In the genomic region with DNA sequence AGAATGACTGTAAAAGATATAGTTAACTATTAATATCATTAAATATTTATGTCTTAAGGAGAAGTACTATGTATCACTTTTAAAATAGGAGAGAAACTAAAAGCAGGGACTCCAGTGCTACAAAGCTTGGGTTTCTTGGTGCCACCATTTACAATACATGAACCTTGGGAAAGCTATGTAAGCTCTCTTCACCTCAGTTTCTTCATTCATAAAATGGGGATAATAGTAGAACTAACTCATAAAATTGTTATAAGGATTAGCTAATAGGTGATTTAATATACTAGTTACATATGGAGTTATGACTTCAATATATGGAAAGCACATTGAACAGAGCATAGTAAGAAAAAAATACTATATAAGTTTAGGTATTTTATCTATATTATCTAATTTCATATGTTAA, we compare ENCODE assay signal across 41 cellular contexts. TPM values are rescaled to one million over a fixed set of nuclear protein-coding genes. Genes with fewer than 3 reads are reported as not detected.
"Had no signal": no experiment of that assay in that cellular context is flagged by ENCODE, and none has a peak within 500 bp of the region (broad histone marks: within the 10 kb centered on the region; RNA-seq: fewer than 3 reads in every experiment).

No MANE protein-coding gene starts in this region.

- H3K4me3 Mint-ChIP-seq: activated naive CD4-positive, alpha-beta T cell treated with anti-CD3 and anti-CD28 coated beads for 36 hours; activated naive CD4-positive, alpha-beta T cell treated with anti-CD3 and anti-CD28 coated beads, Interleukin-2, amount 10 ng/mL, durations not matched to agents 7 days and 5 days; activated naive CD4-positive, alpha-beta T cell treated with anti-CD3 and anti-CD28 coated beads, Interleukin-2, amount 50 U/mL, for 24 hours; activated naive CD8-positive, alpha-beta T cell; activated naive CD8-positive, alpha-beta T cell treated with anti-CD3 and anti-CD28 coated beads for 36 hours; activated naive CD8-positive, alpha-beta T cell treated with anti-CD3 and anti-CD28 coated beads, Interleukin-2, amount 10 ng/mL, durations not matched to agents 7 days and 5 days; activated naive CD8-positive, alpha-beta T cell treated with anti-CD3 and anti-CD28 coated beads, Interleukin-2, amount 50 U/mL, for 24 hours; activated T-cell treated with anti-CD3 and anti-CD28 coated beads, Interleukin-2, amount 50 U/mL, for 24 hours; activated T-cell treated with anti-CD3 and anti-CD28 coated beads, Interleukin-2, amount 50 U/mL, for 4 hours; activated T-cell treated with anti-CD3 and anti-CD28 coated beads, Interleukin-2, amount 50 U/mL, for 72 hours; activated T-helper 1 cell treated with anti-CD3 and anti-CD28 coated beads, Interleukin-12 subunit alpha, Interleukin-12 subunit beta, Interleukin-2, Interleukin-4 antibody, amounts not matched to agents 30 ng/mL and 10 ng/mL and 1 ng/mL, durations not matched to agents 14 hours and 24 hours and 36 hours; activated T-helper 17 cell treated with anti-CD3 and anti-CD28 coated beads, Interleukin-2, amount 50 U/mL, for 72 hours; brain; central memory CD8-positive, alpha-beta T cell had no signal

- DNase-seq: activated effector memory CD4-positive, alpha-beta T cell treated with anti-CD3 and anti-CD28 coated beads, Interleukin-2, amount 50 U/mL, for 16 hours; activated effector memory CD4-positive, alpha-beta T cell treated with Interleukin-2 at 50 U/mL for 16 hours; activated gamma-delta T cell; activated gamma-delta T cell treated with Interleukin-2 at 50 U/mL for 16 hours; activated naive CD4-positive, alpha-beta T cell; activated naive CD4-positive, alpha-beta T cell treated with anti-CD3 and anti-CD28 coated beads for 36 hours; activated naive CD4-positive, alpha-beta T cell treated with anti-CD3 and anti-CD28 coated beads, Interleukin-2, amount 10 ng/mL, durations not matched to agents 7 days and 5 days; activated naive CD4-positive, alpha-beta T cell treated with anti-CD3 and anti-CD28 coated beads, Interleukin-2, amount 50 U/mL, for 16 hours; activated naive CD4-positive, alpha-beta T cell treated with Interleukin-2 at 50 U/mL for 16 hours; activated naive CD8-positive, alpha-beta T cell treated with anti-CD3 and anti-CD28 coated beads for 36 hours; activated naive CD8-positive, alpha-beta T cell treated with anti-CD3 and anti-CD28 coated beads, Interleukin-2, amount 10 ng/mL, durations not matched to agents 7 days and 5 days; activated naive CD8-positive, alpha-beta T cell treated with anti-CD3 and anti-CD28 coated beads, Interleukin-2, amount 50 U/mL, for 24 hours; activated T-cell treated with anti-CD3 and anti-CD28 coated beads, Interleukin-2, amount 50 U/mL, for 1 hour; activated T-cell treated with anti-CD3 and anti-CD28 coated beads, Interleukin-2, amount 50 U/mL, for 24 hours; activated T-cell treated with anti-CD3 and anti-CD28 coated beads, Interleukin-2, amount 50 U/mL, for 4 hours; activated T-cell treated with anti-CD3 and anti-CD28 coated beads, Interleukin-2, amount 50 U/mL, for 48 hours; activated T-cell treated with anti-CD3 and anti-CD28 coated beads, Interleukin-2, amount 50 U/mL, for 72 hours; adrenal gland; amniotic stem cell; amygdala; anterior cingulate cortex; aorta; body of pancreas; brain microvascular endothelial cell; caudate nucleus; central memory CD4-positive, alpha-beta T cell; cerebellar nuclear complex had no signal

- H3K27me3 ChIP-seq: adrenal gland, ascending aorta, body of pancreas, brain microvascular endothelial cell, breast epithelium, cardiac muscle cell had no signal

- H3K9me3 Mint-ChIP-seq: activated naive CD4-positive, alpha-beta T cell treated with anti-CD3 and anti-CD28 coated beads for 36 hours; activated naive CD4-positive, alpha-beta T cell treated with anti-CD3 and anti-CD28 coated beads, Interleukin-2, amount 10 ng/mL, durations not matched to agents 7 days and 5 days; activated naive CD4-positive, alpha-beta T cell treated with anti-CD3 and anti-CD28 coated beads, Interleukin-2, amount 50 U/mL, for 24 hours; activated naive CD4-positive, alpha-beta T cell treated with anti-CD3 and anti-CD28 coated beads, Interleukin-2, amount 50 U/mL, for 72 hours; activated naive CD8-positive, alpha-beta T cell treated with anti-CD3 and anti-CD28 coated beads for 36 hours; activated naive CD8-positive, alpha-beta T cell treated with anti-CD3 and anti-CD28 coated beads, Interleukin-2, amount 10 ng/mL, durations not matched to agents 7 days and 5 days; activated naive CD8-positive, alpha-beta T cell treated with anti-CD3 and anti-CD28 coated beads, Interleukin-2, amount 50 U/mL, for 24 hours; activated T-cell treated with anti-CD3 and anti-CD28 coated beads, Interleukin-2, amount 50 U/mL, for 24 hours; activated T-cell treated with anti-CD3 and anti-CD28 coated beads, Interleukin-2, amount 50 U/mL, for 4 hours; activated T-cell treated with anti-CD3 and anti-CD28 coated beads, Interleukin-2, amount 50 U/mL, for 72 hours; activated T-helper 1 cell treated with anti-CD3 and anti-CD28 coated beads, Interleukin-12 subunit alpha, Interleukin-12 subunit beta, Interleukin-2, Interleukin-4 antibody, amounts not matched to agents 30 ng/mL and 10 ng/mL and 1 ng/mL, durations not matched to agents 14 hours and 24 hours and 36 hours; activated T-helper 17 cell treated with anti-CD3 and anti-CD28 coated beads, Interleukin-2, amount 50 U/mL, for 72 hours; activated T-helper 2 cell treated with anti-CD3 and anti-CD28 coated beads, Interferon-gamma antibody, Interleukin-2, Interleukin-4, amounts not matched to agents 10 μg/mL and 5 μg/mL and 100 μg/mL, durations not matched to agents 14 hours and 24 hours and 36 hours; central memory CD8-positive, alpha-beta T cell had no signal

- FAIRE-seq: astrocyte, bronchial epithelial cell had no signal

- H3K27ac Mint-ChIP-seq: activated naive CD4-positive, alpha-beta T cell treated with anti-CD3 and anti-CD28 coated beads for 36 hours; activated naive CD4-positive, alpha-beta T cell treated with anti-CD3 and anti-CD28 coated beads, Interleukin-2, amount 10 ng/mL, durations not matched to agents 7 days and 5 days; activated naive CD4-positive, alpha-beta T cell treated with anti-CD3 and anti-CD28 coated beads, Interleukin-2, amount 50 U/mL, for 24 hours; activated naive CD4-positive, alpha-beta T cell treated with anti-CD3 and anti-CD28 coated beads, Interleukin-2, amount 50 U/mL, for 72 hours; activated naive CD8-positive, alpha-beta T cell; activated naive CD8-positive, alpha-beta T cell treated with anti-CD3 and anti-CD28 coated beads for 36 hours; activated naive CD8-positive, alpha-beta T cell treated with anti-CD3 and anti-CD28 coated beads, Interleukin-2, amount 10 ng/mL, durations not matched to agents 7 days and 5 days; activated naive CD8-positive, alpha-beta T cell treated with anti-CD3 and anti-CD28 coated beads, Interleukin-2, amount 50 U/mL, for 24 hours; activated T-cell treated with anti-CD3 and anti-CD28 coated beads, Interleukin-2, amount 50 U/mL, for 24 hours; activated T-cell treated with anti-CD3 and anti-CD28 coated beads, Interleukin-2, amount 50 U/mL, for 72 hours; activated T-helper 1 cell treated with anti-CD3 and anti-CD28 coated beads, Interleukin-12 subunit alpha, Interleukin-12 subunit beta, Interleukin-2, Interleukin-4 antibody, amounts not matched to agents 30 ng/mL and 10 ng/mL and 1 ng/mL, durations not matched to agents 14 hours and 24 hours and 36 hours; activated T-helper 17 cell treated with anti-CD3 and anti-CD28 coated beads, Interleukin-2, amount 50 U/mL, for 72 hours; activated T-helper 2 cell treated with anti-CD3 and anti-CD28 coated beads, Interferon-gamma antibody, Interleukin-2, Interleukin-4, amounts not matched to agents 10 μg/mL and 5 μg/mL and 100 μg/mL, durations not matched to agents 14 hours and 24 hours and 36 hours; brain had no signal

- H3K4me1 Mint-ChIP-seq: activated naive CD4-positive, alpha-beta T cell treated with anti-CD3 and anti-CD28 coated beads, Interleukin-2, amount 10 ng/mL, durations not matched to agents 7 days and 5 days; activated naive CD4-positive, alpha-beta T cell treated with anti-CD3 and anti-CD28 coated beads, Interleukin-2, amount 50 U/mL, for 24 hours; activated naive CD8-positive, alpha-beta T cell treated with anti-CD3 and anti-CD28 coated beads for 36 hours; activated naive CD8-positive, alpha-beta T cell treated with anti-CD3 and anti-CD28 coated beads, Interleukin-2, amount 10 ng/mL, durations not matched to agents 7 days and 5 days; activated naive CD8-positive, alpha-beta T cell treated with anti-CD3 and anti-CD28 coated beads, Interleukin-2, amount 50 U/mL, for 24 hours; central memory CD8-positive, alpha-beta T cell had no signal

- H3K27ac ChIP-seq: adrenal gland, ascending aorta, body of pancreas, brain microvascular endothelial cell, breast epithelium, cardiac muscle cell had no signal

- ATAC-seq: activated naive CD4-positive, alpha-beta T cell treated with anti-CD3 and anti-CD28 coated beads, Interleukin-2, amount 50 U/mL, for 72 hours; activated naive CD8-positive, alpha-beta T cell treated with anti-CD3 and anti-CD28 coated beads, Interleukin-2, amount 50 U/mL, for 24 hours; activated T-cell treated with anti-CD3 and anti-CD28 coated beads, Interleukin-2, amount 50 U/mL, for 4 hours; activated T-cell treated with anti-CD3 and anti-CD28 coated beads, Interleukin-2, amount 50 U/mL, for 72 hours; activated T-helper 17 cell treated with anti-CD3 and anti-CD28 coated beads, Interleukin-2, amount 50 U/mL, for 72 hours; body of pancreas had no signal

- H3K27me3 Mint-ChIP-seq: brain had no signal

- H3K36me3 ChIP-seq: adrenal gland, ascending aorta, brain microvascular endothelial cell, breast epithelium, cardiac muscle cell had no signal

- H3K4me1 ChIP-seq: adrenal gland, ascending aorta, body of pancreas, breast epithelium had no signal

- H3K36me3 Mint-ChIP-seq: activated naive CD4-positive, alpha-beta T cell treated with anti-CD3 and anti-CD28 coated beads, Interleukin-2, amount 10 ng/mL, durations not matched to agents 7 days and 5 days; activated naive CD4-positive, alpha-beta T cell treated with anti-CD3 and anti-CD28 coated beads, Interleukin-2, amount 50 U/mL, for 72 hours; activated naive CD8-positive, alpha-beta T cell; activated naive CD8-positive, alpha-beta T cell treated with anti-CD3 and anti-CD28 coated beads for 36 hours; activated naive CD8-positive, alpha-beta T cell treated with anti-CD3 and anti-CD28 coated beads, Interleukin-2, amount 10 ng/mL, durations not matched to agents 7 days and 5 days; brain had no signal

- H3K9me3 ChIP-seq: adrenal gland, ascending aorta, body of pancreas, breast epithelium had no signal

- H3K4me3 ChIP-seq: adrenal gland, ascending aorta, body of pancreas, breast epithelium, cardiac muscle cell had no signal

RNA-seq across cellular contexts. Expression of a gene that starts 23.7 kb away (rescaled TPM):
- total RNA-seq: activated naive CD4-positive, alpha-beta T cell treated with anti-CD3 and anti-CD28 coated beads for 36 hours; activated naive CD4-positive, alpha-beta T cell treated with anti-CD3 and anti-CD28 coated beads, Interleukin-2, amount 50 U/mL, for 72 hours; activated naive CD8-positive, alpha-beta T cell treated with anti-CD3 and anti-CD28 coated beads for 36 hours; activated naive CD8-positive, alpha-beta T cell treated with anti-CD3 and anti-CD28 coated beads, Interleukin-2, amount 10 ng/mL, durations not matched to agents 7 days and 5 days; activated T-helper 1 cell treated with anti-CD3 and anti-CD28 coated beads, Interleukin-12 subunit alpha, Interleukin-12 subunit beta, Interleukin-2, Interleukin-4 antibody, amounts not matched to agents 30 ng/mL and 10 ng/mL and 1 ng/mL, durations not matched to agents 14 hours and 24 hours and 36 hours; activated T-helper 17 cell treated with anti-CD3 and anti-CD28 coated beads, Interleukin-2, amount 50 U/mL, for 72 hours; activated T-helper 2 cell treated with anti-CD3 and anti-CD28 coated beads, Interferon-gamma antibody, Interleukin-2, Interleukin-4, amounts not matched to agents 10 μg/mL and 5 μg/mL and 100 μg/mL, durations not matched to agents 14 hours and 24 hours and 36 hours; ascending aorta; body of pancreas; cardiac muscle cell; cardiac septum had no signal
- polyA plus RNA-seq: cardiac muscle cell had no signal

RNA-seq across cellular contexts. Expression of a gene that starts 33.0 kb away (rescaled TPM):
- total RNA-seq: activated naive CD4-positive, alpha-beta T cell treated with anti-CD3 and anti-CD28 coated beads for 36 hours; activated naive CD8-positive, alpha-beta T cell treated with anti-CD3 and anti-CD28 coated beads for 36 hours; activated naive CD8-positive, alpha-beta T cell treated with anti-CD3 and anti-CD28 coated beads, Interleukin-2, amount 10 ng/mL, durations not matched to agents 7 days and 5 days; activated T-helper 1 cell treated with anti-CD3 and anti-CD28 coated beads, Interleukin-12 subunit alpha, Interleukin-12 subunit beta, Interleukin-2, Interleukin-4 antibody, amounts not matched to agents 30 ng/mL and 10 ng/mL and 1 ng/mL, durations not matched to agents 14 hours and 24 hours and 36 hours; activated T-helper 17 cell treated with anti-CD3 and anti-CD28 coated beads, Interleukin-2, amount 50 U/mL, for 72 hours; activated T-helper 2 cell treated with anti-CD3 and anti-CD28 coated beads, Interferon-gamma antibody, Interleukin-2, Interleukin-4, amounts not matched to agents 10 μg/mL and 5 μg/mL and 100 μg/mL, durations not matched to agents 14 hours and 24 hours and 36 hours; ascending aorta; body of pancreas; cardiac muscle cell had no signal
- polyA plus RNA-seq: cardiac muscle cell had no signal
